32 cellular contexts compared by ENCODE assay signal in the genomic region with DNA sequence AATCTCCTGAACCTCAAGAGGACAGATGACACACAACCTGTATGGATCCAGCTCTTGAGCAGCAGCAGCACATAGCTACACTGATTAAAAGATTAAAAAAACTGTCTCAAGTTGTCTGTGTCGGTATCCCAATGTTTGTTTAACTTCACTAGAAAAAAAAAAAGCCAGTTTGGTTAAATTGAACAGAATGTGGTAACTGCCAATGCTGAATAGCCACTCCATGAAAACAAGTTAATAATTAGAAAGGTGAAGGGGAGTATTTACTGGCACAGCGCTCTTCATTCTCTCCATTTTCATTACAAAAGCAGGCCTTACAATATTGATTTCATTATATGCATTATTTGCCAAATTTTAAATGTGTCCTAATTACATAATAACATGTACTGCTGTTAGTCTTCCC. TPM values are rescaled to one million over a fixed set of nuclear protein-coding genes. Genes with fewer than 3 reads are reported as not detected.
DNase-seq lines count a peak whose midpoint lies in the region; ATAC-seq and TF ChIP-seq lines count a peak whose summit lies in the region.
"Had no signal": no experiment of that assay in that cellular context is flagged by ENCODE, and none has a peak within 500 bp of the region (broad histone marks: within the 10 kb centered on the region; RNA-seq: fewer than 3 reads in every experiment).

No MANE protein-coding gene starts in this region.

- TF ChIP-seq RAD21 in IMR-90 (IDR thresholded peaks at IDR 0.05; ENCODE audit: low read length) = no peak

- H4K20me1 ChIP-seq in IMR-90 (ENCODE audit: insufficient read depth, low read length) = peaks cover 27% of the 10 kb centered on the region

- intact Hi-C loops in IMR-90 (cut with micrococcal nuclease) (no loop called here), Calu3 (cut with micrococcal nuclease; ENCODE audit: unreplicated experiment) (no loop called here)

- no peak overlapping the region for H3K56ac ChIP-seq in IMR-90 (ENCODE audit: extremely low read depth, insufficient read depth, low read length)

- H2AFZ ChIP-seq in IMR-90 (replicated peaks; ENCODE audit: low read length, poor library complexity) = no peak overlapping the region

- H3K27me3 Mint-ChIP-seq in activated naive CD4-positive, alpha-beta T cell treated with anti-CD3 and anti-CD28 coated beads, Interleukin-2, amount 10 ng/mL, durations not matched to agents 7 days and 5 days = no peaks in the 10 kb centered on the region
- H3K27me3 Mint-ChIP-seq in endothelial cell (ENCODE audit: unreplicated experiment) = peaks cover 2% of the 10 kb centered on the region
- H3K27me3 Mint-ChIP-seq in progenitor cell of endocrine pancreas = no peaks in the 10 kb centered on the region
- no peaks in the 10 kb centered on the region for H3K27me3 Mint-ChIP-seq in Calu3 (ENCODE audit: unreplicated experiment)
- H3K27me3 Mint-ChIP-seq: dendritic cell treated with granulocyte-macrophage colony-stimulating factor and Interleukin-4, amounts not matched to agents 40 ng/mL and 50 ng/mL, for 4 days had no signal

- no peak overlapping the region for H3K27ac ChIP-seq in IMR-90 (ENCODE audit: insufficient read depth, low read length)
- H3K27ac ChIP-seq: esophagus squamous epithelium, foreskin keratinocyte, prostate gland, suprapubic skin, upper lobe of right lung, VCaP had no signal

- H3K4ac ChIP-seq in IMR-90 (ENCODE audit: low read depth, low read length) = no peak overlapping the region

- TF ChIP-seq POLR2A in IMR-90 (IDR thresholded peaks at IDR 0.05; ENCODE audit: low read depth, low read length) = no peak

- no peak overlapping the region for H3K18ac ChIP-seq in IMR-90 (ENCODE audit: low read depth, low read length)

- H3K4me3 ChIP-seq in IMR-90 (ENCODE audit: insufficient read depth, low read depth, low read length) = no peak overlapping the region
- H3K4me3 ChIP-seq: esophagus squamous epithelium, prostate gland, suprapubic skin, upper lobe of right lung had no signal

- peaks cover 44% of the 10 kb centered on the region for H3K36me3 ChIP-seq in IMR-90 (ENCODE audit: control insufficient read depth, insufficient read depth, low read length)

- no peak overlapping the region for H4K5ac ChIP-seq in IMR-90 (ENCODE audit: low read depth, low read length)

- no peaks in the 10 kb centered on the region for H3K27me3 ChIP-seq in IMR-90 (ENCODE audit: control insufficient read depth, insufficient read depth, low read length)
- H3K27me3 ChIP-seq: esophagus squamous epithelium, foreskin keratinocyte, suprapubic skin, upper lobe of right lung had no signal

- no peak overlapping the region for H4K8ac ChIP-seq in IMR-90 (ENCODE audit: low read depth in 2 of 2, low read length in 2 of 2)

- no peak overlapping the region for H2AK5ac ChIP-seq in IMR-90 (ENCODE audit: low read depth, low read length)

- POLR2A ChIA-PET in IMR-90 (lab: Charles Lee; ENCODE audit: unreplicated experiment) = interaction anchor here (0.8 kb wide), 1 partner anchor 213 kb away, joined by 5 read pairs; no protein-coding TSS in a partner anchor

- H4K91ac ChIP-seq in IMR-90 (ENCODE audit: insufficient read depth, low read depth, low read length) = no peak overlapping the region

- H2BK15ac ChIP-seq in IMR-90 (ENCODE audit: low read depth, low read length) = no peak overlapping the region

- H3K23ac ChIP-seq in IMR-90 (ENCODE audit: low read depth, low read length) = no peak overlapping the region

- no peak overlapping the region for H3K9ac ChIP-seq in IMR-90 (ENCODE audit: low read depth, low read length)

- DNase-seq in activated naive CD4-positive, alpha-beta T cell treated with anti-CD3 and anti-CD28 coated beads, Interleukin-2, amount 50 U/mL, for 72 hours (ENCODE audit: low spot score in 2 of 2) = no peak
- no peak for DNase-seq in activated naive CD4-positive, alpha-beta T cell treated with anti-CD3 and anti-CD28 coated beads, Interleukin-2, amount 10 ng/mL, durations not matched to agents 7 days and 5 days
- DNase-seq in IMR-90 = no peak
- no peak for DNase-seq in endothelial cell (ENCODE audit: low spot score)
- DNase-seq in progenitor cell of endocrine pancreas (ENCODE audit: low spot score, unreplicated experiment) = no peak
- no peak for DNase-seq in SKM-1 treated with dmso at 0.1 percent for 144 hours (lab: John Stamatoyannopoulos, UW; ENCODE audit: unreplicated experiment)
- DNase-seq in NCI-H2107 treated with DMSO at 0.1 percent for 48 hours (lab: John Stamatoyannopoulos, UW; ENCODE audit: unreplicated experiment) = no peak
- no peak for DNase-seq in Calu3
- DNase-seq: C1 segment of cervical spinal cord; central memory CD4-positive, alpha-beta T cell; DND-41; esophagus squamous epithelium; foreskin keratinocyte; GF-D8; HCEC 1CT; head of caudate nucleus; Kasumi-1; left ventricle myocardium superior; NCI-H1436; NCI-H2081 treated with DMSO at 0.1 percent for 48 hours; NCI-H226; NCI-H69; nucleus accumbens; SHP77; stimulated activated CD4-positive, alpha-beta T cell treated with anti-CD3 and anti-CD28 coated beads, Interleukin-4, amount 100 ng/mL, for 24 hours; T-helper 9 cell; upper lobe of right lung had no signal

- whole genome bisulfite sequencing in IMR-90 (ENCODE audit: extremely low coverage in 2 of 2, insufficient read length in 1 of 2), 2 experiments = no CpG with 5 or more reads among the region's 2 CpGs

- TF ChIP-seq CTCF in IMR-90 (conservative IDR thresholded peaks at IDR 0.05; ENCODE audit: low read depth, low read length) (no peak), endothelial cell (IDR thresholded peaks at IDR 0.05; ENCODE audit: unreplicated experiment) (no peak), progenitor cell of endocrine pancreas (IDR thresholded peaks at IDR 0.05; ENCODE audit: unreplicated experiment) (no peak), Calu3 (IDR thresholded peaks at IDR 0.05; ENCODE audit: unreplicated experiment) (no peak)

- peaks cover 28 to 52% of the 10 kb centered on the region in 2 donors for H3K36me3 Mint-ChIP-seq in activated naive CD4-positive, alpha-beta T cell treated with anti-CD3 and anti-CD28 coated beads, Interleukin-2, amount 50 U/mL, for 72 hours
- H3K36me3 Mint-ChIP-seq in activated naive CD4-positive, alpha-beta T cell treated with anti-CD3 and anti-CD28 coated beads, Interleukin-2, amount 10 ng/mL, durations not matched to agents 7 days and 5 days = peaks cover 64% of the 10 kb centered on the region
- H3K36me3 Mint-ChIP-seq in endothelial cell (ENCODE audit: low read depth, unreplicated experiment) (peaks cover 49% of the 10 kb centered on the region), progenitor cell of endocrine pancreas (ENCODE audit: insufficient read depth) (peaks cover 49% of the 10 kb centered on the region), Calu3 (ENCODE audit: insufficient read depth, unreplicated experiment) (peaks cover 72% of the 10 kb centered on the region)

- CTCF ChIA-PET in activated naive CD4-positive, alpha-beta T cell treated with anti-CD3 and anti-CD28 coated beads, Interleukin-2, amount 10 ng/mL, durations not matched to agents 7 days and 5 days (lab: Charles Lee) = interaction anchor here (1.7 kb wide), 1 partner anchor 136 kb away, joined by 3 read pairs; no protein-coding TSS in a partner anchor
- CTCF ChIA-PET in IMR-90 (lab: Yijun Ruan, JAX) (no interaction called here), Calu3 (lab: Charles Lee) (no interaction called here)

- no peaks in the 10 kb centered on the region for H3K4me1 ChIP-seq in IMR-90 (ENCODE audit: control insufficient read depth, insufficient read depth, low read length)
- H3K4me1 ChIP-seq: esophagus squamous epithelium, foreskin keratinocyte, prostate gland, suprapubic skin, upper lobe of right lung had no signal

- no peak overlapping the region for H3K14ac ChIP-seq in IMR-90 (replicated peaks; ENCODE audit: low read depth, low read length)

- dilution Hi-C loops in IMR-90 (cut with HindIII; ENCODE audit: low sequenced_read_pairs, unreplicated experiment) = no loop called here

- H3K4me2 ChIP-seq in IMR-90 (ENCODE audit: low read depth, low read length) = no peak overlapping the region

- H3K4me3 Mint-ChIP-seq in activated naive CD4-positive, alpha-beta T cell treated with anti-CD3 and anti-CD28 coated beads, Interleukin-2, amount 10 ng/mL, durations not matched to agents 7 days and 5 days = no peak overlapping the region
- peak overlapping the region; percentile 29 for H3K4me3 Mint-ChIP-seq in endothelial cell (ENCODE audit: unreplicated experiment)
- no peak overlapping the region for H3K4me3 Mint-ChIP-seq in progenitor cell of endocrine pancreas (ENCODE audit: low read depth)
- H3K4me3 Mint-ChIP-seq in Calu3 (ENCODE audit: low read depth, unreplicated experiment) = no peak overlapping the region
- H3K4me3 Mint-ChIP-seq: dendritic cell treated with granulocyte-macrophage colony-stimulating factor and Interleukin-4, amounts not matched to agents 40 ng/mL and 50 ng/mL, for 4 days had no signal

- H2BK20ac ChIP-seq in IMR-90 (ENCODE audit: low read depth, low read length) = no peak overlapping the region

- peaks cover 31 to 66% of the 10 kb centered on the region in 2 experiments for H3K79me1 ChIP-seq in IMR-90 (ENCODE audit: low read depth in 1 of 2, low read length in 2 of 2)

- no peak overlapping the region for H2BK120ac ChIP-seq in IMR-90 (ENCODE audit: low read depth, low read length)

- TSS peak; percentile 96 for BruUV-seq in IMR-90 (replicated peaks; lab: Mats Ljungman, UMichigan)
- no TSS peak for BruUV-seq in Calu3 (replicated peaks; lab: Mats Ljungman, UMichigan)

- H3K9me3 ChIP-seq in IMR-90 (ENCODE audit: control insufficient read depth, insufficient read depth, low read length) = no peaks in the 10 kb centered on the region
- H3K9me3 ChIP-seq: esophagus squamous epithelium, prostate gland, suprapubic skin, upper lobe of right lung had no signal

- peak overlapping the region; percentile 30 to 76 for H3K27ac Mint-ChIP-seq in activated naive CD4-positive, alpha-beta T cell treated with anti-CD3 and anti-CD28 coated beads, Interleukin-2, amount 50 U/mL, for 72 hours
- no peak overlapping the region for H3K27ac Mint-ChIP-seq in activated naive CD4-positive, alpha-beta T cell treated with anti-CD3 and anti-CD28 coated beads, Interleukin-2, amount 10 ng/mL, durations not matched to agents 7 days and 5 days
- H3K27ac Mint-ChIP-seq in endothelial cell (ENCODE audit: unreplicated experiment) = no peak overlapping the region
- peak overlapping the region; percentile 47 for H3K27ac Mint-ChIP-seq in progenitor cell of endocrine pancreas
- H3K27ac Mint-ChIP-seq in Calu3 (ENCODE audit: unreplicated experiment) = no peak overlapping the region
- H3K27ac Mint-ChIP-seq: dendritic cell treated with granulocyte-macrophage colony-stimulating factor and Interleukin-4, amounts not matched to agents 40 ng/mL and 50 ng/mL, for 4 days had no signal

- no peak overlapping the region for H2AK9ac ChIP-seq in IMR-90 (replicated peaks; ENCODE audit: low read depth, low read length, poor library complexity)

- no peak overlapping the region for H2BK5ac ChIP-seq in IMR-90 (ENCODE audit: low read depth, low read length, poor library complexity, severe bottlenecking)

- no peak for ATAC-seq in activated naive CD4-positive, alpha-beta T cell treated with anti-CD3 and anti-CD28 coated beads, Interleukin-2, amount 50 U/mL, for 72 hours
- no peak for ATAC-seq in IMR-90 (ENCODE audit: low read depth)
- ATAC-seq: foreskin keratinocyte, left ventricle myocardium superior, Panc1, upper lobe of right lung had no signal

- H3K9me1 ChIP-seq in IMR-90 (ENCODE audit: insufficient read depth, low read length) = peaks cover 2% of the 10 kb centered on the region; the same call in 1 of the 2 replicates

- in situ Hi-C loops in IMR-90 (cut with MboI; ENCODE audit: low sequenced_read_pairs) = no loop called here

- no peaks in the 10 kb centered on the region for H3K4me1 Mint-ChIP-seq in activated naive CD4-positive, alpha-beta T cell treated with anti-CD3 and anti-CD28 coated beads, Interleukin-2, amount 10 ng/mL, durations not matched to agents 7 days and 5 days
- H3K4me1 Mint-ChIP-seq in endothelial cell (ENCODE audit: unreplicated experiment) = no peaks in the 10 kb centered on the region
- H3K4me1 Mint-ChIP-seq in progenitor cell of endocrine pancreas (ENCODE audit: low read depth) = peaks cover 23% of the 10 kb centered on the region
- H3K4me1 Mint-ChIP-seq in Calu3 (ENCODE audit: low read depth, unreplicated experiment) = no peaks in the 10 kb centered on the region

- no peaks in the 10 kb centered on the region for H3K9me3 Mint-ChIP-seq in activated naive CD4-positive, alpha-beta T cell treated with anti-CD3 and anti-CD28 coated beads, Interleukin-2, amount 50 U/mL, for 72 hours
- no peaks in the 10 kb centered on the region for H3K9me3 Mint-ChIP-seq in activated naive CD4-positive, alpha-beta T cell treated with anti-CD3 and anti-CD28 coated beads, Interleukin-2, amount 10 ng/mL, durations not matched to agents 7 days and 5 days
- H3K9me3 Mint-ChIP-seq in endothelial cell (ENCODE audit: unreplicated experiment) (no peaks in the 10 kb centered on the region), progenitor cell of endocrine pancreas (ENCODE audit: low read depth) (no peaks in the 10 kb centered on the region), Calu3 (ENCODE audit: low read depth, unreplicated experiment) (no peaks in the 10 kb centered on the region)
- H3K9me3 Mint-ChIP-seq: dendritic cell treated with granulocyte-macrophage colony-stimulating factor and Interleukin-4, amounts not matched to agents 40 ng/mL and 50 ng/mL, for 4 days had no signal

RNA-seq across cellular contexts. Expression of gene GDI2, which starts 47.6 kb away (rescaled TPM):
- total RNA-seq in activated naive CD4-positive, alpha-beta T cell treated with anti-CD3 and anti-CD28 coated beads, Interleukin-2, amount 50 U/mL, for 72 hours = 100 to 1,000 TPM; 234 to 281 TPM
- 396 and 608 TPM in 2 replicates for total RNA-seq in IMR-90 (2012; rRNA removed)
- 150 and 171 TPM in 2 replicates for polyA plus RNA-seq in IMR-90 (2012; rRNA removed)
- polyA plus RNA-seq in IMR-90 (2012; cell fraction: cytosol; rRNA removed) = 73.7 and 75.0 TPM in 2 replicates
- 24.0 and 62.3 TPM in 2 replicates for polyA plus RNA-seq in IMR-90 (2012; cell fraction: nucleus; rRNA removed; ENCODE audit: low replicate concordance)
- total RNA-seq in endothelial cell (ENCODE audit: unreplicated experiment) = 320 TPM
- 284 and 287 TPM in 2 replicates for total RNA-seq in progenitor cell of endocrine pancreas
- 202 and 215 TPM in 2 replicates for total RNA-seq in Calu3 (2022)

Comparison
In these comparisons a context has a peak if more than half of its experiments do, and no peak if none do; other contexts are left out.
1. H3K27ac Mint-ChIP-seq: peak in activated naive CD4-positive, alpha-beta T cell treated with anti-CD3 and anti-CD28 coated beads, Interleukin-2, amount 50 U/mL, for 72 hours (2 of 2) and progenitor cell of endocrine pancreas (single experiment); none in activated naive CD4-positive, alpha-beta T cell treated with anti-CD3 and anti-CD28 coated beads, Interleukin-2, amount 10 ng/mL, durations not matched to agents 7 days and 5 days (single experiment), endothelial cell (single experiment) and Calu3 (single experiment).